Comparison of ENCODE assay signal across 12 cellular contexts in genomic region chr12:14954269-14954668, GRCh38. TPM values are rescaled to one million over a fixed set of nuclear protein-coding genes. Genes with fewer than 3 reads are reported as not detected.
A peak's percentile ranks its signal among the peaks of the same experiment; 100 is the strongest.
DNase-seq lines count a peak whose midpoint lies in the region; TF ChIP-seq lines count a peak whose summit lies in the region.
"Had no signal": no experiment of that assay in that cellular context is flagged by ENCODE, and none has a peak within 500 bp of the region (broad histone marks: within the 10 kb centered on the region; RNA-seq: fewer than 3 reads in every experiment).

No MANE protein-coding gene starts in this region.

- TF ChIP-seq POLR2A in spleen (IDR thresholded peaks at IDR 0.05), result no peak

- no peaks in the 10 kb centered on the region for H3K9me3 ChIP-seq in MM.1S (replicated peaks; ENCODE audit: insufficient read depth, low read length)
- no peaks in the 10 kb centered on the region for H3K9me3 ChIP-seq in spleen

- H3K36me3 ChIP-seq in MM.1S (replicated peaks; ENCODE audit: insufficient read depth, low read length), result no peaks in the 10 kb centered on the region; the same call in 1 of the 2 replicates
- peaks cover 0 to 49% (median 13%) of the 10 kb centered on the region in 6 donors for H3K36me3 ChIP-seq in spleen
- H3K36me3 ChIP-seq: neural progenitor cell had no signal

- peaks cover 98% of the 10 kb centered on the region for H3F3A ChIP-seq in MM.1S (ENCODE audit: insufficient read depth, low read length)

- H3K4me1 ChIP-seq in MM.1S (ENCODE audit: low read length), result peaks cover 86% of the 10 kb centered on the region
- H3K4me1 ChIP-seq in spleen, result peaks cover 93 to 100% (median 100%) of the 10 kb centered on the region in 6 donors

- CTCF ChIA-PET in activated CD4-positive, alpha-beta T cell treated with anti-CD3 and anti-CD28 coated beads, Interleukin-2, amount 10 ng/mL, durations not matched to agents 7 days and 5 days (lab: Charles Lee), result interaction anchor here (0.7 to 0.8 kb wide), 2 partner anchors 154 to 288 kb away, joined by 3 read pairs; no protein-coding TSS in a partner anchor

- H3K4me2 ChIP-seq in MM.1S (ENCODE audit: low read depth, low read length), result peak overlapping the region; percentile 68
- H3K4me2 ChIP-seq: neural progenitor cell had no signal

- no peak overlapping the region for H2AFZ ChIP-seq in MM.1S (ENCODE audit: low read length)
- H2AFZ ChIP-seq: neural progenitor cell had no signal

- H3K27ac ChIP-seq in MM.1S (ENCODE audit: low read length), result peak overlapping the region; percentile 94
- H3K27ac ChIP-seq in spleen, result peak overlapping the region; percentile 31 to 94 (median 88)
- H3K27ac ChIP-seq: neural progenitor cell had no signal

- H3K4me1 Mint-ChIP-seq in activated CD4-positive, alpha-beta T cell treated with anti-CD3 and anti-CD28 coated beads, Interleukin-2, amount 10 ng/mL, durations not matched to agents 7 days and 5 days, result peaks cover 80% of the 10 kb centered on the region
- peaks cover 94% of the 10 kb centered on the region for H3K4me1 Mint-ChIP-seq in activated naive CD8-positive, alpha-beta T cell (ENCODE audit: low read depth)

- H3K27me3 Mint-ChIP-seq in activated CD4-positive, alpha-beta T cell treated with anti-CD3 and anti-CD28 coated beads, Interleukin-2, amount 10 ng/mL, durations not matched to agents 7 days and 5 days, result no peaks in the 10 kb centered on the region
- H3K27me3 Mint-ChIP-seq in activated naive CD8-positive, alpha-beta T cell, result no peaks in the 10 kb centered on the region

- no peaks in the 10 kb centered on the region for H3K9me3 Mint-ChIP-seq in activated CD4-positive, alpha-beta T cell treated with anti-CD3 and anti-CD28 coated beads, Interleukin-2, amount 10 ng/mL, durations not matched to agents 7 days and 5 days
- H3K9me3 Mint-ChIP-seq in activated naive CD8-positive, alpha-beta T cell (ENCODE audit: low read depth), result no peaks in the 10 kb centered on the region
- H3K9me3 Mint-ChIP-seq: neural progenitor cell had no signal

- intact Hi-C loops in spleen (cut with DNase I; ENCODE audit: low total_unique reads), result no loop called here

- 15 to 54% (median 36%) methylated on average over 4 of the region's 4 CpGs for WGBS in spleen, 5 donors

- H3K27me3 ChIP-seq in MM.1S (replicated peaks; ENCODE audit: insufficient read depth, low read length) (no peaks in the 10 kb centered on the region), spleen (replicated peaks in 1 of 7) (no peaks in the 10 kb centered on the region)
- H3K27me3 ChIP-seq: neural progenitor cell had no signal

- H3K9me2 ChIP-seq in MM.1S (replicated peaks; ENCODE audit: insufficient read depth, low read length), result no peaks in the 10 kb centered on the region

- H3K9ac ChIP-seq in MM.1S (ENCODE audit: low read length), result peak overlapping the region; percentile 60
- H3K9ac ChIP-seq: neural progenitor cell had no signal

- no peak for DNase-seq in activated CD4-positive, alpha-beta T cell treated with anti-CD3 and anti-CD28 coated beads, Interleukin-2, amount 10 ng/mL, durations not matched to agents 7 days and 5 days
- no peak for DNase-seq in activated CD4-positive, alpha-beta T cell treated with anti-CD3 and anti-CD28 coated beads, Interleukin-2, amount 50 U/mL, for 4 hours
- DNase-seq in MM.1S, result peak; percentile 82
- DNase-seq in spleen, result no peak
- no peak for DNase-seq in amygdala (lab: John Stamatoyannopoulos, UW)
- no peak for DNase-seq in anterior cingulate cortex (lab: John Stamatoyannopoulos, UW)
- DNase-seq in NCI-H82 (lab: John Stamatoyannopoulos, UW), result no peak
- DNase-seq: stimulated activated CD4-positive, alpha-beta T cell treated with anti-CD3 and anti-CD28 coated beads, Interleukin-4, amount 100 ng/mL, for 1 hour had no signal

- H3K79me2 ChIP-seq in MM.1S (ENCODE audit: low read length), result peaks cover 100% of the 10 kb centered on the region

- H3K4me3 ChIP-seq in MM.1S (ENCODE audit: low read length) (no peak overlapping the region; the same call in 1 of the 2 replicates), spleen (peak overlapping the region in 3 of 8 donors; percentile 2 to 44 (median 21))
- H3K4me3 ChIP-seq: neural progenitor cell had no signal

- POLR2A ChIA-PET in activated CD4-positive, alpha-beta T cell treated with anti-CD3 and anti-CD28 coated beads, Interleukin-2, amount 10 ng/mL, durations not matched to agents 7 days and 5 days (lab: Charles Lee), result interaction anchor here (0.9 kb wide), 1 partner anchor 180 kb away, joined by 3 read pairs; no protein-coding TSS in a partner anchor

- H3K4me3 Mint-ChIP-seq in activated CD4-positive, alpha-beta T cell treated with anti-CD3 and anti-CD28 coated beads, Interleukin-2, amount 10 ng/mL, durations not matched to agents 7 days and 5 days, result peak overlapping the region; percentile 73
- H3K4me3 Mint-ChIP-seq in activated naive CD8-positive, alpha-beta T cell, result peak overlapping the region; percentile 92
- H3K4me3 Mint-ChIP-seq: neural progenitor cell had no signal

- TF ChIP-seq CTCF in MM.1S (IDR thresholded peaks at IDR 0.05; ENCODE audit: low read length), result no peak
- no peak for TF ChIP-seq CTCF in spleen (IDR thresholded peaks at IDR 0.05 in 8 of 11, conservative IDR thresholded peaks at IDR 0.05 in 3 of 11)

- H4K20me1 ChIP-seq in MM.1S (ENCODE audit: insufficient read depth, low read length), result no peaks in the 10 kb centered on the region

- peak overlapping the region; percentile 91 for H3K27ac Mint-ChIP-seq in activated CD4-positive, alpha-beta T cell treated with anti-CD3 and anti-CD28 coated beads, Interleukin-2, amount 10 ng/mL, durations not matched to agents 7 days and 5 days
- H3K27ac Mint-ChIP-seq in activated naive CD8-positive, alpha-beta T cell, result peak overlapping the region; percentile 100
- H3K27ac Mint-ChIP-seq: neural progenitor cell had no signal

- peaks cover 86% of the 10 kb centered on the region for H3K36me3 Mint-ChIP-seq in activated CD4-positive, alpha-beta T cell treated with anti-CD3 and anti-CD28 coated beads, Interleukin-2, amount 10 ng/mL, durations not matched to agents 7 days and 5 days (ENCODE audit: low read depth)
- peaks cover 22% of the 10 kb centered on the region for H3K36me3 Mint-ChIP-seq in activated naive CD8-positive, alpha-beta T cell
- H3K36me3 Mint-ChIP-seq: neural progenitor cell had no signal

RNA-seq across cellular contexts. Expression of gene ARHGDIB, which starts 7.1 kb away (rescaled TPM):
- total RNA-seq in activated CD4-positive, alpha-beta T cell treated with anti-CD3 and anti-CD28 coated beads, Interleukin-2, amount 10 ng/mL, durations not matched to agents 7 days and 5 days, result 1,000 to 10,000 TPM; 1,588 to 1,891 TPM
- total RNA-seq in spleen, result 100 to 1,000 TPM; 537 to 956 (median 706) TPM
- 1,000 to 10,000 TPM in 1 of 3 donors, 100 to 1,000 TPM in 2; 835 to 1,063 (median 908) TPM for polyA plus RNA-seq in spleen

RNA-seq across cellular contexts. Expression of gene ERP27, which starts 15.9 kb away (rescaled TPM):
- 10 to 100 TPM in 1 of 2 experiments, 1 to 10 TPM in 1; 8.3 to 11.3 TPM for total RNA-seq in activated CD4-positive, alpha-beta T cell treated with anti-CD3 and anti-CD28 coated beads, Interleukin-2, amount 10 ng/mL, durations not matched to agents 7 days and 5 days
- total RNA-seq in spleen, result 1 to 10 TPM; 3.5 to 6.4 (median 4.3) TPM
- polyA plus RNA-seq in spleen, result 1 to 10 TPM; 1.3 to 2.0 (median 1.6) TPM

RNA-seq across cellular contexts. Expression of gene PDE6H, which starts 18.6 kb away (rescaled TPM):
- total RNA-seq in activated CD4-positive, alpha-beta T cell treated with anti-CD3 and anti-CD28 coated beads, Interleukin-2, amount 10 ng/mL, durations not matched to agents 7 days and 5 days, result not detected
- 1 to 10 TPM in 1 of 7 donors, under 1 TPM in 2, not detected in 4; 0.37 to 2.6 (median 0.51) TPM for total RNA-seq in spleen
- not detected for polyA plus RNA-seq in spleen
- total RNA-seq: HT1080, urinary bladder had no signal
- polyA plus RNA-seq: urinary bladder had no signal
